Comparison of ENCODE assay signal across 8 cellular contexts in the genomic region with DNA sequence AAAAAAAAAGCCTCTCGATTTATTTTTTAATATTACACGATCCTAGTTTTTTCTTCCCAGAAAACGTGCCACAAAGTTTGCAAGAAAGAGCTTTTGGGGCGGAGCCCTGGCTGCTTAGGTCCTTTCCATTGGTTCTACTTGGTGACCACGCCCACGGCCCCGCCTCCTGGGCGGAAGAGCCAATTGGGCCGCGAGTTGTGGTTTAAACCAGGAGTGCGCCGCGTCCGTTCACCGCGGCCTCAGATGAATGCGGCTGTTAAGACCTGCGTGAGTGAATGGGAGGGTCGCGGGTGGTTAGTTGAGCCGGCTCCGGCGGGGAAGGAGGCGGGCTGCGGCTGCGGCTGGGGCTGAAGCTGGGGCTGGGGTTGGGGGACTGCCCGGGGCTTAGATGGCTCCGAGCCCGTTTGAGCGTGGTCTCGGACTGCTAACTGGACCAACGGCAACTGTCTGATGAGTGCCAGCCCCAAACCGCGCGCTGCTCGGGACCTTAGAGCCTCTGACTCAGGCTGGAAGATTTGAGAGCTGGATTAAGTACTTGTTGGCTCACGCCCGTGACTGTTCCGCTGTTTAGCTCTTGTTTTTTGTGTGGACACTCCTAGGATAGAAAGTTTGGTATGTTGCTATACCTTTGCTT. TPM values are rescaled to one million over a fixed set of nuclear protein-coding genes. Genes with fewer than 3 reads are reported as not detected.
DNase-seq lines count a peak whose midpoint lies in the region; ATAC-seq and TF ChIP-seq lines count a peak whose summit lies in the region.

A gene (plus strand): TSS at position 231 of the 634 bp plus-strand sequence. CDS start 458 bp downstream, outside the sequence.

- H3K27ac Mint-ChIP-seq in CD4-positive, CD25-positive, alpha-beta regulatory T cell: peak within 1 kb of the TSS; percentile 91 to 97 (median 96)

- peak; percentile 88 to 98 (median 90) for DNase-seq in CD4-positive, CD25-positive, alpha-beta regulatory T cell
- DNase-seq in NCI-H774 (lab: John Stamatoyannopoulos, UW): peak; percentile 93
- peak; percentile 94 to 96 for DNase-seq in activated CD4-positive, alpha-beta T cell treated with anti-CD3 and anti-CD28 coated beads, Interleukin-2, amount 50 U/mL, for 48 hours
- DNase-seq in ecto neural progenitor cell (ENCODE audit: low spot score): peak; percentile 96
- peak; percentile 96 for DNase-seq in lower lobe of right lung
- DNase-seq in stimulated activated CD4-positive, alpha-beta T cell treated with anti-CD3 and anti-CD28 coated beads, TNF-alpha, amount 100 ng/mL, for 1 hour (ENCODE audit: low read depth in 3 of 3, low spot score in 1 of 3): peak; percentile 61 to 86 (median 69)

- peak within 1 kb of the TSS; percentile 92 for H3K4me3 ChIP-seq in CD4-positive, CD25-positive, alpha-beta regulatory T cell (ENCODE audit: low read depth, low read length)
- H3K4me3 ChIP-seq in lower lobe of right lung: peak within 1 kb of the TSS; percentile 66

- H3K9me3 ChIP-seq in CD4-positive, CD25-positive, alpha-beta regulatory T cell (ENCODE audit: control insufficient read depth in 2 of 2, low read length in 2 of 2): no peaks in the 10 kb centered on the region
- H3K9me3 ChIP-seq in lower lobe of right lung: no peaks in the 10 kb centered on the region

- peak; percentile 72 to 77 for ATAC-seq in CD4-positive, CD25-positive, alpha-beta regulatory T cell (ENCODE audit: low read depth in 2 of 2)
- ATAC-seq in GM19438 (IDR thresholded peaks at IDR 0.05; ENCODE audit: low read depth, unreplicated experiment) (peak; percentile 69), HG03571 (IDR thresholded peaks at IDR 0.05; ENCODE audit: unreplicated experiment) (peak; percentile 69), lower lobe of right lung (peak; percentile 91)

- peaks cover 56 to 89% (median 69%) of the 10 kb centered on the region in 4 donors for H3K4me1 Mint-ChIP-seq in CD4-positive, CD25-positive, alpha-beta regulatory T cell

- no peaks in the 10 kb centered on the region for H3K36me3 ChIP-seq in CD4-positive, CD25-positive, alpha-beta regulatory T cell (ENCODE audit: control insufficient read depth, insufficient read depth, low read length)
- no peaks in the 10 kb centered on the region for H3K36me3 ChIP-seq in lower lobe of right lung

- intact Hi-C loops in lower lobe of right lung (cut with DNase I): no loop called here

- H3K9me3 Mint-ChIP-seq in CD4-positive, CD25-positive, alpha-beta regulatory T cell: no peaks in the 10 kb centered on the region

- H3K36me3 Mint-ChIP-seq in CD4-positive, CD25-positive, alpha-beta regulatory T cell: no peaks in the 10 kb centered on the region

- peak within 1 kb of the TSS; percentile 96 to 97 (median 96) for H3K4me3 Mint-ChIP-seq in CD4-positive, CD25-positive, alpha-beta regulatory T cell

- no peak for TF ChIP-seq CTCF in lower lobe of right lung (IDR thresholded peaks at IDR 0.05)

- H3K4me1 ChIP-seq in CD4-positive, CD25-positive, alpha-beta regulatory T cell (ENCODE audit: control insufficient read depth, insufficient read depth, low read length, poor library complexity, severe bottlenecking): peaks cover 76% of the 10 kb centered on the region
- H3K4me1 ChIP-seq in lower lobe of right lung: peaks cover 32% of the 10 kb centered on the region

- peak within 1 kb of the TSS; percentile 88 for H3K27ac ChIP-seq in CD4-positive, CD25-positive, alpha-beta regulatory T cell (ENCODE audit: insufficient read depth, low read length, poor library complexity, severe bottlenecking)
- peak within 1 kb of the TSS; percentile 69 for H3K27ac ChIP-seq in lower lobe of right lung

- peaks cover 5% of the 10 kb centered on the region for H3K27me3 Mint-ChIP-seq in CD4-positive, CD25-positive, alpha-beta regulatory T cell

- no peaks in the 10 kb centered on the region for H3K27me3 ChIP-seq in CD4-positive, CD25-positive, alpha-beta regulatory T cell (ENCODE audit: control insufficient read depth, insufficient read depth, low read length)
- no peaks in the 10 kb centered on the region for H3K27me3 ChIP-seq in lower lobe of right lung (ENCODE audit: low read depth)

RNA-seq across cellular contexts. Expression of the gene that starts here (rescaled TPM):
- total RNA-seq in CD4-positive, CD25-positive, alpha-beta regulatory T cell: 44.5 TPM
- polyA plus RNA-seq in CD4-positive, CD25-positive, alpha-beta regulatory T cell: 100 to 1,000 TPM in 3 of 4 donors, 10 to 100 TPM in 1; 87.8 to 148 (median 108) TPM
- 9.1 TPM for total RNA-seq in lower lobe of right lung

Comparison
In these comparisons a context has a peak if more than half of its experiments do, and no peak if none do; other contexts are left out.
1. Peak in every context shown above with its lines: DNase-seq, ATAC-seq, H3K4me3 ChIP-seq and H3K27ac ChIP-seq.